ENCODE assay signal across 12 cellular contexts in the genomic region with DNA sequence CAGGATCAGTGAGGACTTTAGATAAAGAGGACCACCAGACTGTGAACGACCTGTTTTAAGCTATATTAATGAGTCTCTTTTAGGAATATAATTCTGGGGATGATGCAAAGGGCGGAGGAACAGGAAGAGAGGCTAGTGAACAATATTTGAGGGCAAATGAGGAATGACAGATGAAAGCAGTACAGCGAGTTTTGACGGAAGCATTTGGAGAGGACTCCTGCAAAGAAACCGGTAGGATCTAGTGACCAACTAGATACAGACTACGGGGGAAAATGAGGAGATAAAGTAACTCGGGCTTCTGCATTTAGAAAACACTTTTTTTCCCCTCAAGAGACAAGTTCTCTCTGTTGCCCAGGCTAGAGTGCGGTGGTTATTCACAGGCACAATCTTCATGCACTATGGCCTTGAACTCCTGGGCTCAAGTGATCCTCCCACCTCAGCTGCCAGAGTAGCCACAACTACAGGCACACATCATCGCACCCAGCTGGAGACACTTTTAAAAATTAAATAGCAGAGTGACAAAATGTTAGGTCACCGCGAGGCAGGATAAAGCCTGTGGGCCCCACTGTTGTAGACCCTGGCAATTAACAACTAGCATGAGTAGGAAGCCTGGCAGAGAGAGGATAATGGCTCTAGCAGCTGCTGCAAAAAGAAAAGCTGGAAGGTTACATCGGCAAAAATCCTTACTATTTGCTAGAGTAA.
A peak's percentile ranks its signal among the peaks of the same experiment; 100 is the strongest.
DNase-seq lines count a peak whose midpoint lies in the region; ATAC-seq and TF ChIP-seq lines count a peak whose summit lies in the region.
"Had no signal": no experiment of that assay in that cellular context is flagged by ENCODE, and none has a peak within 500 bp of the region (broad histone marks: within the 10 kb centered on the region; RNA-seq: fewer than 3 reads in every experiment).

No MANE protein-coding gene starts in this region.

- H3K9me3 ChIP-seq in psoas muscle = no peaks in the 10 kb centered on the region
- H3K9me3 ChIP-seq: SJSA1, transverse colon had no signal

- H3K36me3 ChIP-seq in psoas muscle (ENCODE audit: insufficient read depth in 1 of 2, low read depth in 1 of 2) = no peaks in the 10 kb centered on the region
- H3K36me3 ChIP-seq: SJSA1, transverse colon had no signal

- H3K27me3 ChIP-seq in dorsolateral prefrontal cortex (no peaks in the 10 kb centered on the region), psoas muscle (ENCODE audit: insufficient read depth in 3 of 3, low read length in 2 of 3) (no peaks in the 10 kb centered on the region)
- H3K27me3 ChIP-seq: SJSA1, transverse colon had no signal

- ATAC-seq in GM18907 (IDR thresholded peaks at IDR 0.05; ENCODE audit: unreplicated experiment) = peak; percentile 83
- ATAC-seq in psoas muscle = peak in 3 of 4 donors; percentile 19 to 29 (median 29)
- no peak for ATAC-seq in HG03520 (IDR thresholded peaks at IDR 0.05; ENCODE audit: unreplicated experiment)

- WGBS in psoas muscle, 3 donors = 43 to 52% (median 48%) methylated on average over 12 of the region's 12 CpGs

- H3K4me3 ChIP-seq in dorsolateral prefrontal cortex = peak overlapping the region in 7 of 59 donors; percentile 2 to 31 (median 10)
- no peak overlapping the region for H3K4me3 ChIP-seq in psoas muscle
- H3K4me3 ChIP-seq: SJSA1, transverse colon had no signal

- peaks cover 35% of the 10 kb centered on the region for H3K4me1 ChIP-seq in psoas muscle
- H3K4me1 ChIP-seq: SJSA1 had no signal

- intact Hi-C loops in dorsolateral prefrontal cortex (cut with DNase I) = no loop called here
- intact Hi-C loops in psoas muscle (cut with DNase I) = no loop called here

- peak; percentile 79 for DNase-seq in NCI-H146 (lab: John Stamatoyannopoulos, UW)
- DNase-seq in dorsolateral prefrontal cortex = no peak
- no peak for DNase-seq in psoas muscle
- no peak for DNase-seq in stimulated activated CD4-positive, alpha-beta T cell treated with anti-CD3 and anti-CD28 coated beads, Interleukin-2, amount 100 ng/mL, for 24 hours
- DNase-seq in HuH-7.5 (ENCODE audit: low spot score) = no peak
- no peak for DNase-seq in GM19238 (ENCODE audit: insufficient read length, low spot score)
- DNase-seq: activated CD4-positive, alpha-beta memory T cell treated with anti-CD3 and anti-CD28 coated beads, Interleukin-2, amount 10 ng/mL, durations not matched to agents 7 days and 5 days; NCI-H1048; transverse colon had no signal

- TF ChIP-seq CTCF in dorsolateral prefrontal cortex (IDR thresholded peaks at IDR 0.05 in 54 of 56, conservative IDR thresholded peaks at IDR 0.05 in 2 of 56; ENCODE audit: low read depth in 1 of 56, partially characterized antibody in 56 of 56) = no peak
- no peak for TF ChIP-seq CTCF in psoas muscle (IDR thresholded peaks at IDR 0.05)

- H3K27ac ChIP-seq in dorsolateral prefrontal cortex (peak overlapping the region in 33 of 59 donors; percentile 1 to 70 (median 33)), psoas muscle (peak overlapping the region; percentile 46)
- H3K27ac ChIP-seq: SJSA1, transverse colon had no signal
